Comparison of ENCODE assay signal across 8 cellular contexts in genomic region chr3:53134631-53135232, GRCh38. TPM values are rescaled to one million over a fixed set of nuclear protein-coding genes. Genes with fewer than 3 reads are reported as not detected.
A peak's percentile ranks its signal among the peaks of the same experiment; 100 is the strongest.
DNase-seq lines count a peak whose midpoint lies in the region; ATAC-seq and TF ChIP-seq lines count a peak whose summit lies in the region.

No MANE protein-coding gene starts in this region.

- no peak for TF ChIP-seq EP300 in suprapubic skin (IDR thresholded peaks at IDR 0.05)

- TF ChIP-seq POLR2A in suprapubic skin (IDR thresholded peaks at IDR 0.05) = no peak

- TF ChIP-seq CTCF in suprapubic skin (IDR thresholded peaks at IDR 0.05) = peak in 1 of 2 donors; percentile 77

- H3K9me3 Mint-ChIP-seq in central memory CD8-positive, alpha-beta T cell = no peaks in the 10 kb centered on the region

- ATAC-seq in central memory CD8-positive, alpha-beta T cell (replicated peaks; ENCODE audit: extremely low read depth, poor library complexity, severe bottlenecking) = no peak
- peak; percentile 86 for ATAC-seq in left colon

- H3K27me3 Mint-ChIP-seq in central memory CD8-positive, alpha-beta T cell = no peaks in the 10 kb centered on the region

- H3K4me1 ChIP-seq in suprapubic skin = peaks cover 15% of the 10 kb centered on the region

- intact Hi-C loops in left colon (cut with DNase I, micrococcal nuclease) = no loop called here

- H3K36me3 ChIP-seq in H7 (replicated peaks; ENCODE audit: control insufficient read depth, insufficient read depth, low read length) = no peaks in the 10 kb centered on the region
- no peaks in the 10 kb centered on the region for H3K36me3 ChIP-seq in suprapubic skin

- no peak overlapping the region for H3K4me3 ChIP-seq in H7 (ENCODE audit: insufficient read depth, low read depth, low read length)
- no peak overlapping the region for H3K4me3 ChIP-seq in suprapubic skin

- WGBS in suprapubic skin = 38% methylated on average over 4 of the region's 6 CpGs

- in situ Hi-C loops in G401 (cut with HindIII; ENCODE audit: low sequenced_read_pairs) = no loop called here

- H3K9me3 ChIP-seq in suprapubic skin = no peaks in the 10 kb centered on the region

- DNase-seq in G401 (ENCODE audit: low spot score) = peak; percentile 41
- peak; percentile 92 for DNase-seq in H7
- peak; percentile 25 to 38 for DNase-seq in NCI-H1930 (lab: John Stamatoyannopoulos, UW)
- peak; percentile 6 to 42 (median 19) for DNase-seq in activated CD4-positive, CD25-positive, alpha-beta regulatory T cell (lab: John Stamatoyannopoulos, UW)
- DNase-seq in central memory CD8-positive, alpha-beta T cell (ENCODE audit: low spot score in 2 of 2) = peak; percentile 27 to 42
- peak; percentile 87 to 90 for DNase-seq in left colon
- DNase-seq in stimulated activated CD4-positive, alpha-beta T cell treated with anti-CD3 and anti-CD28 coated beads, TNF-alpha, amount 100 ng/mL, for 1 hour (ENCODE audit: low read depth in 3 of 3, low spot score in 1 of 3) = peak; percentile 13 to 38 (median 18)
- DNase-seq in suprapubic skin (ENCODE audit: low spot score in 2 of 2) = no peak

- H3K27ac Mint-ChIP-seq in central memory CD8-positive, alpha-beta T cell (ENCODE audit: low read depth) = no peak overlapping the region

- H3K27ac ChIP-seq in suprapubic skin = no peak overlapping the region

- no peak overlapping the region for H3K4me3 Mint-ChIP-seq in central memory CD8-positive, alpha-beta T cell

- peaks cover 16% of the 10 kb centered on the region for H3K36me3 Mint-ChIP-seq in central memory CD8-positive, alpha-beta T cell (ENCODE audit: insufficient read depth)

- H3K4me1 Mint-ChIP-seq in central memory CD8-positive, alpha-beta T cell = peaks cover 17% of the 10 kb centered on the region

- H3K27me3 ChIP-seq in H7 (ENCODE audit: control insufficient read depth, insufficient read depth, low read length) (no peaks in the 10 kb centered on the region), suprapubic skin (no peaks in the 10 kb centered on the region)

RNA-seq across cellular contexts. Expression of gene RFT1, which starts 4.5 kb away (rescaled TPM):
- 13.6 and 15.0 TPM in 2 replicates for total RNA-seq in G401 (2014; rRNA removed; shearing (Covaris generic))
- total RNA-seq in H7 (2014; rRNA removed; shearing (Covaris generic)) = 9.5 and 10.4 TPM in 2 replicates
- total RNA-seq in left colon = 10 to 100 TPM; 13.1 to 14.1 TPM
- 10 to 100 TPM in 2 of 4 donors, 1 to 10 TPM in 2; 8.3 to 19.7 (median 10.2) TPM for total RNA-seq in suprapubic skin

RNA-seq across cellular contexts. Expression of gene PRKCD, which starts 26.3 kb away (rescaled TPM):
- 14.8 and 18.9 TPM in 2 replicates for total RNA-seq in G401 (2014; rRNA removed; shearing (Covaris generic))
- 2.9 and 3.1 TPM in 2 replicates for total RNA-seq in H7 (2014; rRNA removed; shearing (Covaris generic))
- 10 to 100 TPM; 93.3 to 94.0 TPM for total RNA-seq in left colon
- 10 to 100 TPM; 27.9 to 31.3 (median 29.3) TPM for total RNA-seq in suprapubic skin

Comparison
In these comparisons a context has a peak if more than half of its experiments do, and no peak if none do; other contexts are left out.
1. DNase-seq: peak in G401 (single experiment), H7 (single experiment), NCI-H1930 (2 of 2), activated CD4-positive, CD25-positive, alpha-beta regulatory T cell (4 of 4), central memory CD8-positive, alpha-beta T cell (2 of 2), left colon (2 of 2) and stimulated activated CD4-positive, alpha-beta T cell treated with anti-CD3 and anti-CD28 coated beads, TNF-alpha, amount 100 ng/mL, for 1 hour (3 of 3); none in suprapubic skin (0 of 2).